ENCODE assay signal across 9 cellular contexts in genomic region chr22:20983081-20983745, GRCh38. TPM values are rescaled to one million over a fixed set of nuclear protein-coding genes. Genes with fewer than 3 reads are reported as not detected.
DNase-seq lines count a peak whose midpoint lies in the region; ATAC-seq and TF ChIP-seq lines count a peak whose summit lies in the region.
"Had no signal": no experiment of that assay in that cellular context is flagged by ENCODE, and none has a peak within 500 bp of the region (broad histone marks: within the 10 kb centered on the region; RNA-seq: fewer than 3 reads in every experiment).

No MANE protein-coding gene starts in this region.

- H3K36me3 ChIP-seq in left lung (peaks cover 0 to 27% of the 10 kb centered on the region in 2 donors), thymus (ENCODE audit: control insufficient read depth, insufficient read depth) (peaks cover 27% of the 10 kb centered on the region)

- H3K4me1 Mint-ChIP-seq in activated CD8-positive, alpha-beta memory T cell treated with anti-CD3 and anti-CD28 coated beads, Interleukin-2, amount 10 ng/mL, durations not matched to agents 7 days and 5 days: peaks cover 36% of the 10 kb centered on the region
- H3K4me1 Mint-ChIP-seq in activated naive CD8-positive, alpha-beta T cell treated with anti-CD3 and anti-CD28 coated beads, Interleukin-2, amount 10 ng/mL, durations not matched to agents 7 days and 5 days: peaks cover 30% of the 10 kb centered on the region

- H3K9me3 Mint-ChIP-seq in activated CD8-positive, alpha-beta memory T cell treated with anti-CD3 and anti-CD28 coated beads, Interleukin-2, amount 10 ng/mL, durations not matched to agents 7 days and 5 days (ENCODE audit: low read depth): peaks cover 4% of the 10 kb centered on the region
- H3K9me3 Mint-ChIP-seq in activated naive CD8-positive, alpha-beta T cell treated with anti-CD3 and anti-CD28 coated beads, Interleukin-2, amount 10 ng/mL, durations not matched to agents 7 days and 5 days: peaks cover 6% of the 10 kb centered on the region

- 94% methylated on average over 5 of the region's 5 CpGs for WGBS in thymus

- H3K27me3 ChIP-seq in left lung (no peaks in the 10 kb centered on the region), thymus (ENCODE audit: control insufficient read depth, insufficient read depth) (no peaks in the 10 kb centered on the region)

- H3K4me1 ChIP-seq in left lung (peaks cover 8 to 39% of the 10 kb centered on the region in 2 donors), thymus (ENCODE audit: control insufficient read depth, insufficient read depth, low read length) (peaks cover 14% of the 10 kb centered on the region)

- H3K9me3 ChIP-seq in left lung (peaks cover 0 to 6% of the 10 kb centered on the region in 2 donors), thymus (ENCODE audit: control insufficient read depth) (peaks cover 5% of the 10 kb centered on the region)

- no peak for TF ChIP-seq CTCF in left lung (IDR thresholded peaks at IDR 0.05)

- H3K4me3 ChIP-seq in left lung: peak overlapping the region; percentile 74 to 84
- peak overlapping the region; percentile 82 for H3K4me3 ChIP-seq in thymus (ENCODE audit: low read length)

- ATAC-seq in activated CD8-positive, alpha-beta memory T cell treated with anti-CD3 and anti-CD28 coated beads, Interleukin-2, amount 10 ng/mL, durations not matched to agents 7 days and 5 days: no peak
- ATAC-seq in activated naive CD8-positive, alpha-beta T cell treated with anti-CD3 and anti-CD28 coated beads, Interleukin-2, amount 10 ng/mL, durations not matched to agents 7 days and 5 days (ENCODE audit: low read depth): no peak
- ATAC-seq in left lung (no peak), HG03135 (IDR thresholded peaks at IDR 0.05; ENCODE audit: unreplicated experiment) (no peak), HG02623 (IDR thresholded peaks at IDR 0.05; ENCODE audit: unreplicated experiment) (no peak)

- H3K27me3 Mint-ChIP-seq in activated CD8-positive, alpha-beta memory T cell treated with anti-CD3 and anti-CD28 coated beads, Interleukin-2, amount 10 ng/mL, durations not matched to agents 7 days and 5 days: no peaks in the 10 kb centered on the region
- H3K27me3 Mint-ChIP-seq in activated naive CD8-positive, alpha-beta T cell treated with anti-CD3 and anti-CD28 coated beads, Interleukin-2, amount 10 ng/mL, durations not matched to agents 7 days and 5 days: no peaks in the 10 kb centered on the region

- in situ Hi-C loops in G401 (cut with HindIII; ENCODE audit: low sequenced_read_pairs): no loop called here

- peak overlapping the region; percentile 90 for H3K27ac Mint-ChIP-seq in activated CD8-positive, alpha-beta memory T cell treated with anti-CD3 and anti-CD28 coated beads, Interleukin-2, amount 10 ng/mL, durations not matched to agents 7 days and 5 days
- peak overlapping the region; percentile 89 for H3K27ac Mint-ChIP-seq in activated naive CD8-positive, alpha-beta T cell treated with anti-CD3 and anti-CD28 coated beads, Interleukin-2, amount 10 ng/mL, durations not matched to agents 7 days and 5 days

- POLR2A ChIA-PET in activated naive CD8-positive, alpha-beta T cell treated with anti-CD3 and anti-CD28 coated beads, Interleukin-2, amount 10 ng/mL, durations not matched to agents 7 days and 5 days (lab: Charles Lee): interaction anchor here (2.2 to 2.9 kb wide), 3 partner anchors 8 to 20 kb away, joined by 9 to 23 read pairs (median 18); partner anchors contain the start of gene THAP7

- intact Hi-C loops in left lung (cut with DNase I): no loop called here

- no peak for DNase-seq in activated CD8-positive, alpha-beta memory T cell treated with anti-CD3 and anti-CD28 coated beads, Interleukin-2, amount 10 ng/mL, durations not matched to agents 7 days and 5 days
- no peak for DNase-seq in activated CD8-positive, alpha-beta memory T cell treated with anti-CD3 and anti-CD28 coated beads, Interleukin-2, amount 50 U/mL, for 4 hours
- DNase-seq in activated naive CD8-positive, alpha-beta T cell treated with anti-CD3 and anti-CD28 coated beads, Interleukin-2, amount 10 ng/mL, durations not matched to agents 7 days and 5 days: no peak
- DNase-seq in left lung (no peak), G401 (ENCODE audit: low spot score) (no peak)

- peaks cover 13% of the 10 kb centered on the region for H3K36me3 Mint-ChIP-seq in activated CD8-positive, alpha-beta memory T cell treated with anti-CD3 and anti-CD28 coated beads, Interleukin-2, amount 10 ng/mL, durations not matched to agents 7 days and 5 days
- H3K36me3 Mint-ChIP-seq in activated naive CD8-positive, alpha-beta T cell treated with anti-CD3 and anti-CD28 coated beads, Interleukin-2, amount 10 ng/mL, durations not matched to agents 7 days and 5 days: peaks cover 8% of the 10 kb centered on the region

- H3K4me3 Mint-ChIP-seq in activated CD8-positive, alpha-beta memory T cell treated with anti-CD3 and anti-CD28 coated beads, Interleukin-2, amount 10 ng/mL, durations not matched to agents 7 days and 5 days: peak overlapping the region; percentile 92
- peak overlapping the region; percentile 99 for H3K4me3 Mint-ChIP-seq in activated naive CD8-positive, alpha-beta T cell treated with anti-CD3 and anti-CD28 coated beads, Interleukin-2, amount 10 ng/mL, durations not matched to agents 7 days and 5 days

- CTCF ChIA-PET in activated CD8-positive, alpha-beta memory T cell treated with anti-CD3 and anti-CD28 coated beads, Interleukin-2, amount 10 ng/mL, durations not matched to agents 7 days and 5 days (lab: Charles Lee): interaction anchor here (1.1 to 1.6 kb wide), 2 partner anchors 17 to 19 kb away, joined by 4 to 5 read pairs; no protein-coding TSS in a partner anchor

- no peak overlapping the region for H3K27ac ChIP-seq in left lung
- H3K27ac ChIP-seq in thymus (ENCODE audit: low read depth): no peak overlapping the region

RNA-seq across cellular contexts. Expression of gene LZTR1, which starts 1.1 kb away (rescaled TPM):
- 10 to 100 TPM; 69.3 to 78.0 TPM for total RNA-seq in activated CD8-positive, alpha-beta memory T cell treated with anti-CD3 and anti-CD28 coated beads, Interleukin-2, amount 10 ng/mL, durations not matched to agents 7 days and 5 days
- 10 to 100 TPM; 80.1 to 80.9 TPM for total RNA-seq in activated naive CD8-positive, alpha-beta T cell treated with anti-CD3 and anti-CD28 coated beads, Interleukin-2, amount 10 ng/mL, durations not matched to agents 7 days and 5 days
- total RNA-seq in left lung: 10 to 100 TPM; 60.0 to 71.9 TPM
- 49.2 TPM for polyA plus RNA-seq in thymus
- total RNA-seq in G401 (2014; rRNA removed; shearing (Covaris generic)): 41.5 and 67.0 TPM in 2 replicates

RNA-seq across cellular contexts. Expression of gene AIFM3, which starts 16.2 kb away (rescaled TPM):
- total RNA-seq in activated CD8-positive, alpha-beta memory T cell treated with anti-CD3 and anti-CD28 coated beads, Interleukin-2, amount 10 ng/mL, durations not matched to agents 7 days and 5 days: under 1 TPM; 0.66 to 0.67 TPM
- under 1 TPM; 0.37 to 0.94 TPM for total RNA-seq in activated naive CD8-positive, alpha-beta T cell treated with anti-CD3 and anti-CD28 coated beads, Interleukin-2, amount 10 ng/mL, durations not matched to agents 7 days and 5 days
- 1 to 10 TPM; 6.0 to 6.5 TPM for total RNA-seq in left lung
- 3.3 TPM for polyA plus RNA-seq in thymus
- total RNA-seq in G401 (2014; rRNA removed; shearing (Covaris generic)): 130 and 138 TPM in 2 replicates
- total RNA-seq: RPMI7951 had no signal

RNA-seq across cellular contexts. Expression of gene THAP7, which starts 18.7 kb away (rescaled TPM):
- 10 to 100 TPM; 25.9 to 28.7 TPM for total RNA-seq in activated CD8-positive, alpha-beta memory T cell treated with anti-CD3 and anti-CD28 coated beads, Interleukin-2, amount 10 ng/mL, durations not matched to agents 7 days and 5 days
- total RNA-seq in activated naive CD8-positive, alpha-beta T cell treated with anti-CD3 and anti-CD28 coated beads, Interleukin-2, amount 10 ng/mL, durations not matched to agents 7 days and 5 days: 10 to 100 TPM; 33.6 to 33.8 TPM
- 10 to 100 TPM; 17.8 to 23.8 TPM for total RNA-seq in left lung
- 40.3 TPM for polyA plus RNA-seq in thymus
- 70.5 and 73.5 TPM in 2 replicates for total RNA-seq in G401 (2014; rRNA removed; shearing (Covaris generic))

RNA-seq across cellular contexts. Expression of gene P2RX6, which starts 31.8 kb away (rescaled TPM):
- under 1 TPM; 0.32 to 0.42 TPM for total RNA-seq in activated CD8-positive, alpha-beta memory T cell treated with anti-CD3 and anti-CD28 coated beads, Interleukin-2, amount 10 ng/mL, durations not matched to agents 7 days and 5 days
- 1 to 10 TPM in 1 of 2 experiments, under 1 TPM in 1; 0.82 to 1.9 TPM for total RNA-seq in activated naive CD8-positive, alpha-beta T cell treated with anti-CD3 and anti-CD28 coated beads, Interleukin-2, amount 10 ng/mL, durations not matched to agents 7 days and 5 days
- total RNA-seq in left lung: 1 to 10 TPM in 1 of 2 donors, under 1 TPM in 1; 0.20 to 1.7 TPM
- 0.87 TPM for polyA plus RNA-seq in thymus
- total RNA-seq in G401 (2014; rRNA removed; shearing (Covaris generic)): 0.98 and 1.1 TPM in 2 replicates

RNA-seq across cellular contexts. Expression of gene SLC7A4, which starts 49.1 kb away (rescaled TPM):
- under 1 TPM; 0.16 to 0.53 TPM for total RNA-seq in activated CD8-positive, alpha-beta memory T cell treated with anti-CD3 and anti-CD28 coated beads, Interleukin-2, amount 10 ng/mL, durations not matched to agents 7 days and 5 days
- total RNA-seq in activated naive CD8-positive, alpha-beta T cell treated with anti-CD3 and anti-CD28 coated beads, Interleukin-2, amount 10 ng/mL, durations not matched to agents 7 days and 5 days: 1 to 10 TPM in 1 of 2 experiments, under 1 TPM in 1; 0.79 to 1.2 TPM
- total RNA-seq in left lung: 1 to 10 TPM in 1 of 2 donors, under 1 TPM in 1; 0.31 to 3.0 TPM
- polyA plus RNA-seq in thymus: 0.37 TPM
- total RNA-seq in G401 (2014; rRNA removed; shearing (Covaris generic)): not detected in 2 replicates
- total RNA-seq: RPMI7951 had no signal

Comparison
In these comparisons a context has a peak if more than half of its experiments do, and no peak if none do; other contexts are left out.
1. RNA of gene AIFM3, which starts 16.2 kb away (total RNA-seq): 130 to 138 TPM in G401; 6.0 to 6.5 TPM in left lung, 0.37 to 0.94 TPM in activated naive CD8-positive, alpha-beta T cell treated with anti-CD3 and anti-CD28 coated beads, Interleukin-2, amount 10 ng/mL, durations not matched to agents 7 days and 5 days and 0.66 to 0.67 TPM in activated CD8-positive, alpha-beta memory T cell treated with anti-CD3 and anti-CD28 coated beads, Interleukin-2, amount 10 ng/mL, durations not matched to agents 7 days and 5 days; every median in the first group is over 10 times any median in the second.